9 cellular contexts compared by ENCODE assay signal in the genomic region with DNA sequence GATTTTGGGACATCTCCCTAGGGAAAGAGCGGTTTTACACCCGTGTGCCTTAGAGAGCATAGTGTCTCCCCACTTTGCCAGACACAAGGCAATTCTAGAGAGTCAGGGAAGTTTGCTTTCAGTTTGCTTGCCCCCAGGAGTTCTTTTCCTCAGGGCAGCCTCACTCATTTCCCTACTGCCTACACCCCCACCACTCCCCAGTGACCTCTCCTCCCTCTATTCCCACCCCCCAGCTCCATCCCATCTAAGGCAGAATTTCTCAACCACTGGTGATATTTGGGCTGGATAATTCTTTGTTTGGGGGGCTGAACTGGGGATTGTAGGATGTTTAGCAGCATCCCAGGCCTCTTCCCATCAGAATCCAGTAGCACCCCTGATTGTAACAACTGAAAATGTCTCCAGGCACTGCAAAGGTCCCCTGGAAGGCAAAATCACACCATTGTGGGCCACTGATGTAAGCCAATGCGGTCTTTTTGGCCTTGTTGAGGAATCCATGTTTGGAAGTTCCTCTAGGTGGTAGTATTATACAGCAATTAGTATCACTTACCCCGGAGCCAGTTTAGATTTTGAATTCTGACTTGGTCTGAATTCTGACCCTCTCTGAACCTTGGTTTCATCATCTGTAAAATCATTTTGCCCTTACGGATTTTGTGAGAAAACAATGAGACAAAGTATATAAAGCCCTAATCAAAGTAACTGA. TPM values are rescaled to one million over a fixed set of nuclear protein-coding genes. Genes with fewer than 3 reads are reported as not detected.
DNase-seq lines count a peak whose midpoint lies in the region; ATAC-seq, FAIRE-seq and TF ChIP-seq lines count a peak whose summit lies in the region.
"Had no signal": no experiment of that assay in that cellular context is flagged by ENCODE, and none has a peak within 500 bp of the region (broad histone marks: within the 10 kb centered on the region; RNA-seq: fewer than 3 reads in every experiment).

No MANE protein-coding gene starts in this region.

- TF ChIP-seq CTCF in DND-41 (IDR thresholded peaks at IDR 0.05; ENCODE audit: borderline replicate concordance, extremely low read depth, low read length, poor library complexity, severe bottlenecking) (peak; percentile 60), bronchial epithelial cell (IDR thresholded peaks at IDR 0.05; ENCODE audit: insufficient read depth, low read length, severe bottlenecking) (peak; percentile 36)
- TF ChIP-seq CTCF in CD4-positive, alpha-beta T cell (IDR thresholded peaks at IDR 0.05) = no peak

- H3K4me2 ChIP-seq in DND-41 (ENCODE audit: insufficient read depth, low read length) = no peak overlapping the region

- H3K27ac Mint-ChIP-seq in CD4-positive, alpha-beta T cell = no peak overlapping the region

- H3K9me3 ChIP-seq in DND-41 (ENCODE audit: insufficient read depth, low read length, severe bottlenecking) = no peaks in the 10 kb centered on the region
- no peaks in the 10 kb centered on the region for H3K9me3 ChIP-seq in CD4-positive, alpha-beta T cell (ENCODE audit: control insufficient read depth, low read length)

- peak; percentile 71 for TF ChIP-seq RAD21 in Ishikawa (IDR thresholded peaks at IDR 0.05; ENCODE audit: low read depth)

- ATAC-seq in DND-41 (ENCODE audit: insufficient read depth, low read depth) = no peak
- no peak for ATAC-seq in CD4-positive, alpha-beta T cell (ENCODE audit: poor library complexity)
- ATAC-seq in HG03139 (IDR thresholded peaks at IDR 0.05; ENCODE audit: unreplicated experiment) = no peak
- ATAC-seq in HG03039 (IDR thresholded peaks at IDR 0.05; ENCODE audit: unreplicated experiment) = no peak

- CTCF ChIA-PET in CD4-positive, alpha-beta T cell (lab: Charles Lee) = no interaction called here

- FAIRE-seq in bronchial epithelial cell (lab: Jason Lieb, UNC) = no peak

- H3K36me3 ChIP-seq in DND-41 (ENCODE audit: insufficient read depth, low read length) (no peaks in the 10 kb centered on the region), bronchial epithelial cell (ENCODE audit: control insufficient read depth, insufficient read depth, low read length) (no peaks in the 10 kb centered on the region)

- no peak overlapping the region for H3K9ac ChIP-seq in DND-41 (ENCODE audit: low read depth, low read length)

- no peaks in the 10 kb centered on the region for H4K20me1 ChIP-seq in DND-41 (ENCODE audit: insufficient read depth, low read length)

- no peak overlapping the region for H3K4me3 ChIP-seq in DND-41 (ENCODE audit: low read depth in 1 of 2, low read length in 2 of 2)
- no peak overlapping the region for H3K4me3 ChIP-seq in bronchial epithelial cell (ENCODE audit: low read depth, low read length)

- DNase-seq in DND-41 = no peak
- DNase-seq in bronchial epithelial cell (ENCODE audit: low read depth) = peak; percentile 42
- DNase-seq in myocyte (ENCODE audit: low read depth) = peak; percentile 53
- no peak for DNase-seq in CD4-positive, alpha-beta T cell
- DNase-seq in occipital lobe (lab: John Stamatoyannopoulos, UW) = no peak

- no peak for TF ChIP-seq EP300 in Ishikawa (IDR thresholded peaks at IDR 0.05; ENCODE audit: borderline replicate concordance)

- intact Hi-C loops in CD4-positive, alpha-beta T cell (cut with DNase I, micrococcal nuclease) = no loop called here

- H3K4me1 Mint-ChIP-seq in CD4-positive, alpha-beta T cell (ENCODE audit: low read depth) = no peaks in the 10 kb centered on the region

- no peak overlapping the region for H2AFZ ChIP-seq in DND-41 (ENCODE audit: low read depth, low read length)

- no peak overlapping the region for H3K27ac ChIP-seq in DND-41 (ENCODE audit: low read length)
- no peak overlapping the region for H3K27ac ChIP-seq in CD4-positive, alpha-beta T cell (ENCODE audit: low read depth, low read length)
- H3K27ac ChIP-seq: HL-60 had no signal

- H3K4me1 ChIP-seq in DND-41 (ENCODE audit: insufficient read depth, low read length) = no peaks in the 10 kb centered on the region

- POLR2A ChIA-PET in CD4-positive, alpha-beta T cell (lab: Charles Lee) = no interaction called here

- peaks cover 69% of the 10 kb centered on the region for H3K27me3 Mint-ChIP-seq in CD4-positive, alpha-beta T cell

- H3K27me3 ChIP-seq in DND-41 (ENCODE audit: insufficient read depth, low read length, poor library complexity) = peaks cover 25% of the 10 kb centered on the region
- peaks cover 6% of the 10 kb centered on the region for H3K27me3 ChIP-seq in bronchial epithelial cell (ENCODE audit: control insufficient read depth, insufficient read depth, low read length)
- H3K27me3 ChIP-seq in CD4-positive, alpha-beta T cell (ENCODE audit: control insufficient read depth, insufficient read depth, low read length) = no peaks in the 10 kb centered on the region

- no peaks in the 10 kb centered on the region for H3K36me3 Mint-ChIP-seq in CD4-positive, alpha-beta T cell (ENCODE audit: low read depth)

- H3K4me3 Mint-ChIP-seq in CD4-positive, alpha-beta T cell = no peak overlapping the region

- peaks cover 3% of the 10 kb centered on the region for H3K9me3 Mint-ChIP-seq in CD4-positive, alpha-beta T cell

- H3K79me2 ChIP-seq in DND-41 (ENCODE audit: insufficient read depth, low read length) = no peaks in the 10 kb centered on the region

TF ChIP-seq in Ishikawa, 13 proteins besides CTCF, POLR2A, EP300 and RAD21:
- TF ChIP-seq YY1 (IDR thresholded peaks at IDR 0.05; ENCODE audit: low read depth) = no peak
- TF ChIP-seq, protein P1, sequence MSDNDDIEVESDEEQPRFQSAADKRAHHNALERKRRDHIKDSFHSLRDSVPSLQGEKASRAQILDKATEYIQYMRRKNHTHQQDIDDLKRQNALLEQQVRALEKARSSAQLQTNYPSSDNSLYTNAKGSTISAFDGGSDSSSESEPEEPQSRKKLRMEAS (IDR thresholded peaks at IDR 0.05) = no peak
- no peak for TF ChIP-seq NFIC (IDR thresholded peaks at IDR 0.05)
- TF ChIP-seq, protein P2, sequence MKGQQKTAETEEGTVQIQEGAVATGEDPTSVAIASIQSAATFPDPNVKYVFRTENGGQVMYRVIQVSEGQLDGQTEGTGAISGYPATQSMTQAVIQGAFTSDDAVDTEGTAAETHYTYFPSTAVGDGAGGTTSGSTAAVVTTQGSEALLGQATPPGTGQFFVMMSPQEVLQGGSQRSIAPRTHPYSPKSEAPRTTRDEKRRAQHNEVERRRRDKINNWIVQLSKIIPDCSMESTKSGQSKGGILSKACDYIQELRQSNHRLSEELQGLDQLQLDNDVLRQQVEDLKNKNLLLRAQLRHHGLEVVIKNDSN (IDR thresholded peaks at IDR 0.05) = no peak
- TF ChIP-seq, protein P3, sequence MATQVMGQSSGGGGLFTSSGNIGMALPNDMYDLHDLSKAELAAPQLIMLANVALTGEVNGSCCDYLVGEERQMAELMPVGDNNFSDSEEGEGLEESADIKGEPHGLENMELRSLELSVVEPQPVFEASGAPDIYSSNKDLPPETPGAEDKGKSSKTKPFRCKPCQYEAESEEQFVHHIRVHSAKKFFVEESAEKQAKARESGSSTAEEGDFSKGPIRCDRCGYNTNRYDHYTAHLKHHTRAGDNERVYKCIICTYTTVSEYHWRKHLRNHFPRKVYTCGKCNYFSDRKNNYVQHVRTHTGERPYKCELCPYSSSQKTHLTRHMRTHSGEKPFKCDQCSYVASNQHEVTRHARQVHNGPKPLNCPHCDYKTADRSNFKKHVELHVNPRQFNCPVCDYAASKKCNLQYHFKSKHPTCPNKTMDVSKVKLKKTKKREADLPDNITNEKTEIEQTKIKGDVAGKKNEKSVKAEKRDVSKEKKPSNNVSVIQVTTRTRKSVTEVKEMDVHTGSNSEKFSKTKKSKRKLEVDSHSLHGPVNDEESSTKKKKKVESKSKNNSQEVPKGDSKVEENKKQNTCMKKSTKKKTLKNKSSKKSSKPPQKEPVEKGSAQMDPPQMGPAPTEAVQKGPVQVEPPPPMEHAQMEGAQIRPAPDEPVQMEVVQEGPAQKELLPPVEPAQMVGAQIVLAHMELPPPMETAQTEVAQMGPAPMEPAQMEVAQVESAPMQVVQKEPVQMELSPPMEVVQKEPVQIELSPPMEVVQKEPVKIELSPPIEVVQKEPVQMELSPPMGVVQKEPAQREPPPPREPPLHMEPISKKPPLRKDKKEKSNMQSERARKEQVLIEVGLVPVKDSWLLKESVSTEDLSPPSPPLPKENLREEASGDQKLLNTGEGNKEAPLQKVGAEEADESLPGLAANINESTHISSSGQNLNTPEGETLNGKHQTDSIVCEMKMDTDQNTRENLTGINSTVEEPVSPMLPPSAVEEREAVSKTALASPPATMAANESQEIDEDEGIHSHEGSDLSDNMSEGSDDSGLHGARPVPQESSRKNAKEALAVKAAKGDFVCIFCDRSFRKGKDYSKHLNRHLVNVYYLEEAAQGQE (IDR thresholded peaks at IDR 0.05; ENCODE audit: low read depth) = no peak
- no peak for TF ChIP-seq ZBTB7A (IDR thresholded peaks at IDR 0.05; ENCODE audit: low read depth)
- TF ChIP-seq TEAD4 (IDR thresholded peaks at IDR 0.05) = no peak
- TF ChIP-seq CREB1 (IDR thresholded peaks at IDR 0.05; ENCODE audit: low read depth) = no peak
- no peak for TF ChIP-seq TAF1 (IDR thresholded peaks at IDR 0.05; ENCODE audit: low read depth)
- TF ChIP-seq EGR1 (IDR thresholded peaks at IDR 0.05) = no peak
- TF ChIP-seq TCF12 (IDR thresholded peaks at IDR 0.05; ENCODE audit: low read depth) = no peak
- no peak for TF ChIP-seq CEBPB (IDR thresholded peaks at IDR 0.05)
- TF ChIP-seq FOXM1 (IDR thresholded peaks at IDR 0.05; ENCODE audit: borderline replicate concordance, low read depth) = no peak
TF ChIP-seq in Ishikawa: peak in this region for 0.

RNA-seq across cellular contexts. Expression of a gene that starts 1.3 kb away (rescaled TPM):
- total RNA-seq in bronchial epithelial cell = not detected in 2 replicates
- not detected in 2 replicates for total RNA-seq in myocyte
- polyA plus RNA-seq in myocyte (2012) = not detected
- not detected for total RNA-seq in CD4-positive, alpha-beta T cell
- not detected for total RNA-seq in occipital lobe

RNA-seq across cellular contexts. Expression of a gene that starts 6.6 kb away (rescaled TPM):
- not detected in 2 replicates for total RNA-seq in bronchial epithelial cell
- not detected in 2 replicates for total RNA-seq in myocyte
- not detected for polyA plus RNA-seq in myocyte (2012)
- total RNA-seq in CD4-positive, alpha-beta T cell = not detected
- not detected for total RNA-seq in occipital lobe

RNA-seq across cellular contexts. Expression of a gene that starts 30.5 kb away (rescaled TPM):
- not detected in 2 replicates for total RNA-seq in bronchial epithelial cell
- not detected in 2 replicates for total RNA-seq in myocyte
- polyA plus RNA-seq in myocyte (2012) = not detected
- total RNA-seq in CD4-positive, alpha-beta T cell = not detected
- not detected for total RNA-seq in occipital lobe

RNA-seq across cellular contexts. Expression of a gene that starts 33.2 kb away (rescaled TPM):
- total RNA-seq in bronchial epithelial cell (not detected in 2 replicates), myocyte (not detected in 2 replicates), occipital lobe (not detected)
- polyA plus RNA-seq in myocyte (2012) = not detected
- not detected for total RNA-seq in CD4-positive, alpha-beta T cell

Comparison
In these comparisons a context has a peak if more than half of its experiments do, and no peak if none do; other contexts are left out.
1. DNase-seq: peak in bronchial epithelial cell (single experiment) and myocyte (single experiment); none in DND-41 (single experiment), CD4-positive, alpha-beta T cell (0 of 10) and occipital lobe (single experiment).